10 cellular contexts compared by ENCODE assay signal in genomic region chr3:152380048-152380447, GRCh38.
DNase-seq lines count a peak whose midpoint lies in the region; ATAC-seq and TF ChIP-seq lines count a peak whose summit lies in the region.
"Had no signal": no experiment of that assay in that cellular context is flagged by ENCODE, and none has a peak within 500 bp of the region (broad histone marks: within the 10 kb centered on the region; RNA-seq: fewer than 3 reads in every experiment).

No MANE protein-coding gene starts in this region.

- no peak overlapping the region for H3K4me3 ChIP-seq in SU-DHL-6 (ENCODE audit: insufficient read depth, low read length, poor library complexity, severe bottlenecking)
- peak overlapping the region; percentile 17 for H3K4me3 ChIP-seq in iPS-18a (ENCODE audit: low read length)
- H3K4me3 ChIP-seq: body of pancreas had no signal

- H4K20me1 ChIP-seq in SU-DHL-6 (ENCODE audit: low read depth, low read length): no peaks in the 10 kb centered on the region

- TF ChIP-seq CTCF in SU-DHL-6 (IDR thresholded peaks at IDR 0.05; ENCODE audit: insufficient read depth, low read length, poor library complexity, severe bottlenecking): no peak

- H3F3A ChIP-seq in SU-DHL-6 (ENCODE audit: insufficient read depth): peaks cover 57% of the 10 kb centered on the region

- CTCF ChIA-PET in activated CD4-positive, alpha-beta T cell treated with anti-CD3 and anti-CD28 coated beads for 36 hours (lab: Charles Lee): interaction anchor here (0.7 kb wide), 2 partner anchors 61 to 134 kb away, joined by 3 read pairs; no protein-coding TSS in a partner anchor

- H3K4me1 ChIP-seq in iPS-18a (ENCODE audit: control insufficient read depth, low read depth, low read length): peaks cover 13% of the 10 kb centered on the region

- peaks cover 5% of the 10 kb centered on the region for H3K9me3 Mint-ChIP-seq in activated CD4-positive, alpha-beta T cell treated with anti-CD3 and anti-CD28 coated beads for 36 hours (ENCODE audit: low read depth)
- H3K9me3 Mint-ChIP-seq in stimulated activated naive CD8-positive, alpha-beta T cell treated with anti-CD3 and anti-CD28 coated beads, Interleukin-15, amount 100 ng/mL, for 72 hours: no peaks in the 10 kb centered on the region

- POLR2A ChIA-PET in activated CD4-positive, alpha-beta T cell treated with anti-CD3 and anti-CD28 coated beads for 36 hours (lab: Charles Lee): no interaction called here

- H3K27ac ChIP-seq in SU-DHL-6 (ENCODE audit: low read depth, low read length): peak overlapping the region; percentile 48; the same call in 1 of the 2 replicates
- no peak overlapping the region for H3K27ac ChIP-seq in iPS-18a (ENCODE audit: low read length)

- H3K27me3 ChIP-seq in SU-DHL-6 (ENCODE audit: low read length) (no peaks in the 10 kb centered on the region), iPS-18a (ENCODE audit: control insufficient read depth, insufficient read depth, low read length) (no peaks in the 10 kb centered on the region)
- H3K27me3 ChIP-seq: body of pancreas had no signal

- no peak overlapping the region for H2AFZ ChIP-seq in SU-DHL-6 (ENCODE audit: low read depth, low read length, severe bottlenecking)

- no peaks in the 10 kb centered on the region for H3K27me3 Mint-ChIP-seq in activated CD4-positive, alpha-beta T cell treated with anti-CD3 and anti-CD28 coated beads for 36 hours
- no peaks in the 10 kb centered on the region for H3K27me3 Mint-ChIP-seq in stimulated activated naive CD8-positive, alpha-beta T cell treated with anti-CD3 and anti-CD28 coated beads, Interleukin-15, amount 100 ng/mL, for 72 hours

- no peak overlapping the region for H3K9ac ChIP-seq in SU-DHL-6 (ENCODE audit: low read length)
- no peak overlapping the region for H3K9ac ChIP-seq in iPS-18a (ENCODE audit: low read length)

- no peak overlapping the region for H3K4me3 Mint-ChIP-seq in activated CD4-positive, alpha-beta T cell treated with anti-CD3 and anti-CD28 coated beads for 36 hours
- H3K4me3 Mint-ChIP-seq in stimulated activated naive CD8-positive, alpha-beta T cell treated with anti-CD3 and anti-CD28 coated beads, Interleukin-15, amount 100 ng/mL, for 72 hours: no peak overlapping the region

- H3K4me1 Mint-ChIP-seq in activated CD4-positive, alpha-beta T cell treated with anti-CD3 and anti-CD28 coated beads for 36 hours: peaks cover 75% of the 10 kb centered on the region
- peaks cover 57% of the 10 kb centered on the region for H3K4me1 Mint-ChIP-seq in stimulated activated naive CD8-positive, alpha-beta T cell treated with anti-CD3 and anti-CD28 coated beads, Interleukin-15, amount 100 ng/mL, for 72 hours

- no peaks in the 10 kb centered on the region for H3K9me3 ChIP-seq in SU-DHL-6 (ENCODE audit: insufficient read depth, low read length)
- no peaks in the 10 kb centered on the region for H3K9me3 ChIP-seq in iPS-18a (ENCODE audit: control insufficient read depth, low read depth, low read length)
- H3K9me3 ChIP-seq: body of pancreas had no signal

- ATAC-seq in activated CD4-positive, alpha-beta T cell treated with anti-CD3 and anti-CD28 coated beads for 36 hours: no peak
- no peak for ATAC-seq in stimulated activated naive CD8-positive, alpha-beta T cell treated with anti-CD3 and anti-CD28 coated beads, Interleukin-15, amount 100 ng/mL, for 72 hours
- ATAC-seq: body of pancreas had no signal

- peaks cover 99% of the 10 kb centered on the region for H3K79me2 ChIP-seq in SU-DHL-6 (ENCODE audit: insufficient read depth, low read length)

- H3K9me2 ChIP-seq in SU-DHL-6 (replicated peaks; ENCODE audit: insufficient read depth, low read length): no peaks in the 10 kb centered on the region

- DNase-seq in activated CD4-positive, alpha-beta T cell treated with anti-CD3 and anti-CD28 coated beads for 36 hours: no peak
- DNase-seq in activated CD4-positive, alpha-beta T cell treated with anti-CD3 and anti-CD28 coated beads, Interleukin-2, amount 50 U/mL, for 1 hour: no peak
- DNase-seq in stimulated activated naive CD8-positive, alpha-beta T cell treated with anti-CD3 and anti-CD28 coated beads, Interleukin-15, amount 100 ng/mL, for 72 hours: no peak
- no peak for DNase-seq in T-helper 1 cell
- no peak for DNase-seq in NCI-H345 (lab: John Stamatoyannopoulos, UW)
- no peak for DNase-seq in stimulated activated CD4-positive, alpha-beta T cell treated with anti-CD3 and anti-CD28 coated beads, Interleukin-2, amount 100 ng/mL, for 48 hours
- DNase-seq: activated CD4-positive, alpha-beta T cell treated with anti-CD3 and anti-CD28 coated beads, Interleukin-2, amount 50 U/mL, for 48 hours; body of pancreas had no signal

- H3K36me3 ChIP-seq in SU-DHL-6 (ENCODE audit: low read length): peaks cover 4% of the 10 kb centered on the region; the same call in 1 of the 2 replicates
- no peaks in the 10 kb centered on the region for H3K36me3 ChIP-seq in iPS-18a (ENCODE audit: control insufficient read depth, low read depth, low read length)

- H3K27ac Mint-ChIP-seq in activated CD4-positive, alpha-beta T cell treated with anti-CD3 and anti-CD28 coated beads for 36 hours: peak overlapping the region; percentile 84
- H3K27ac Mint-ChIP-seq in stimulated activated naive CD8-positive, alpha-beta T cell treated with anti-CD3 and anti-CD28 coated beads, Interleukin-15, amount 100 ng/mL, for 72 hours: peak overlapping the region; percentile 1 to 89

- intact Hi-C loops in activated CD4-positive, alpha-beta T cell treated with anti-CD3 and anti-CD28 coated beads for 36 hours (cut with DNase I, micrococcal nuclease): no loop called here

- H3K4me2 ChIP-seq in SU-DHL-6 (ENCODE audit: low read depth, low read length, poor library complexity, severe bottlenecking): peak overlapping the region; percentile 95

- H3K36me3 Mint-ChIP-seq in activated CD4-positive, alpha-beta T cell treated with anti-CD3 and anti-CD28 coated beads for 36 hours (ENCODE audit: low read depth): peaks cover 27% of the 10 kb centered on the region
